42 cellular contexts compared by ENCODE assay signal in genomic region chr19:41816761-41817160, GRCh38. TPM values are rescaled to one million over a fixed set of nuclear protein-coding genes. Genes with fewer than 3 reads are reported as not detected.
"Had no signal": no experiment of that assay in that cellular context is flagged by ENCODE, and none has a peak within 500 bp of the region (broad histone marks: within the 10 kb centered on the region; RNA-seq: fewer than 3 reads in every experiment).

No MANE protein-coding gene starts in this region.

- ATAC-seq: activated CD8-positive, alpha-beta memory T cell treated with anti-CD3 and anti-CD28 coated beads, Interleukin-2, amount 10 ng/mL, durations not matched to agents 7 days and 5 days; activated naive CD8-positive, alpha-beta T cell treated with anti-CD3 and anti-CD28 coated beads, Interleukin-2, amount 50 U/mL, for 24 hours; Right ventricle myocardium inferior; SK-N-SH treated with all-trans-retinoic acid at 6 μM for 48 hours had no signal

- H3K36me3 Mint-ChIP-seq: activated CD8-positive, alpha-beta memory T cell treated with anti-CD3 and anti-CD28 coated beads, Interleukin-2, amount 10 ng/mL, durations not matched to agents 7 days and 5 days; activated naive CD4-positive, alpha-beta T cell treated with anti-CD3 and anti-CD28 coated beads, Interleukin-2, amount 10 ng/mL, durations not matched to agents 7 days and 5 days; activated naive CD8-positive, alpha-beta T cell had no signal

- FAIRE-seq: RCC 7860 had no signal

- H3K27ac Mint-ChIP-seq: activated CD4-positive, alpha-beta memory T cell treated with anti-CD3 and anti-CD28 coated beads, Interleukin-2, amount 10 ng/mL, durations not matched to agents 7 days and 5 days; activated CD8-positive, alpha-beta memory T cell treated with anti-CD3 and anti-CD28 coated beads, Interleukin-2, amount 10 ng/mL, durations not matched to agents 7 days and 5 days; activated naive CD4-positive, alpha-beta T cell treated with anti-CD3 and anti-CD28 coated beads, Interleukin-2, amount 10 ng/mL, durations not matched to agents 7 days and 5 days; activated naive CD8-positive, alpha-beta T cell; activated naive CD8-positive, alpha-beta T cell treated with anti-CD3 and anti-CD28 coated beads, Interleukin-2, amount 50 U/mL, for 24 hours had no signal

- H3K4me1 Mint-ChIP-seq: central memory CD8-positive, alpha-beta T cell had no signal

- DNase-seq: activated CD4-positive, alpha-beta memory T cell treated with anti-CD3 and anti-CD28 coated beads, Interleukin-2, amount 10 ng/mL, durations not matched to agents 7 days and 5 days; activated CD4-positive, alpha-beta T cell treated with anti-CD3 and anti-CD28 coated beads for 1 hour; activated CD4-positive, alpha-beta T cell treated with anti-CD3 and anti-CD28 coated beads for 48 hours; activated CD4-positive, CD25-positive, alpha-beta regulatory T cell; activated CD8-positive, alpha-beta memory T cell treated with anti-CD3 and anti-CD28 coated beads for 24 hours; activated CD8-positive, alpha-beta memory T cell treated with anti-CD3 and anti-CD28 coated beads, Interleukin-2, amount 10 ng/mL, durations not matched to agents 7 days and 5 days; activated CD8-positive, alpha-beta memory T cell treated with anti-CD3 and anti-CD28 coated beads, Interleukin-2, amount 50 U/mL, for 48 hours; activated effector memory CD4-positive, alpha-beta T cell treated with Interleukin-2 at 50 U/mL for 16 hours; activated naive CD4-positive, alpha-beta T cell treated with anti-CD3 and anti-CD28 coated beads, Interleukin-2, amount 10 ng/mL, durations not matched to agents 7 days and 5 days; activated naive CD8-positive, alpha-beta T cell treated with anti-CD3 and anti-CD28 coated beads, Interleukin-2, amount 50 U/mL, for 24 hours; activated T-cell treated with anti-CD3 and anti-CD28 coated beads, Interleukin-2, amount 50 U/mL, for 48 hours; anterior cingulate cortex; Kasumi-1; KBM-7; MM.1S; MV-4-11; NCI-H1092 treated with DMSO at 0.1 percent for 48 hours; NCI-H1417; NCI-H146; NCI-H187; NCI-H2029 treated with DMSO at 0.1 percent for 48 hours; NCI-H2107; NCI-H2171; NCI-H510A; NCI-H526; NCI-H748 treated with DMSO at 0.1 percent for 48 hours; NK-92 treated with Interleukin-12 subunit alpha and Interleukin-12 subunit beta, amount 100 ng/mL, for 24 hours; PC-9; SIG-M5; SW 1271; T-helper 1 cell; T-helper 2 cell; T-helper 9 cell; WERI-Rb-1 had no signal

- H3K4me3 ChIP-seq: cardiac muscle cell, PC-9 had no signal

- H2AFZ ChIP-seq: PC-9 had no signal

- H3K27me3 ChIP-seq: cardiac muscle cell had no signal

- H3K4me3 Mint-ChIP-seq: activated CD4-positive, alpha-beta memory T cell treated with anti-CD3 and anti-CD28 coated beads, Interleukin-2, amount 10 ng/mL, durations not matched to agents 7 days and 5 days; activated CD8-positive, alpha-beta memory T cell treated with anti-CD3 and anti-CD28 coated beads, Interleukin-2, amount 10 ng/mL, durations not matched to agents 7 days and 5 days; activated naive CD4-positive, alpha-beta T cell treated with anti-CD3 and anti-CD28 coated beads, Interleukin-2, amount 10 ng/mL, durations not matched to agents 7 days and 5 days; activated naive CD8-positive, alpha-beta T cell; activated naive CD8-positive, alpha-beta T cell treated with anti-CD3 and anti-CD28 coated beads, Interleukin-2, amount 50 U/mL, for 24 hours; central memory CD8-positive, alpha-beta T cell had no signal

- H3K4me2 ChIP-seq: PC-9 had no signal

- H3K27ac ChIP-seq: cardiac muscle cell, PC-9, RWPE1, WERI-Rb-1 had no signal

- H3K9me3 Mint-ChIP-seq: activated CD4-positive, alpha-beta memory T cell treated with anti-CD3 and anti-CD28 coated beads, Interleukin-2, amount 10 ng/mL, durations not matched to agents 7 days and 5 days; activated naive CD4-positive, alpha-beta T cell treated with anti-CD3 and anti-CD28 coated beads, Interleukin-2, amount 10 ng/mL, durations not matched to agents 7 days and 5 days; activated naive CD8-positive, alpha-beta T cell treated with anti-CD3 and anti-CD28 coated beads, Interleukin-2, amount 50 U/mL, for 24 hours; central memory CD8-positive, alpha-beta T cell had no signal

- H3K36me3 ChIP-seq: cardiac muscle cell, WERI-Rb-1 had no signal

RNA-seq across cellular contexts. Expression of gene CEACAM3, which starts 20.4 kb away (rescaled TPM):
- total RNA-seq: activated CD4-positive, alpha-beta memory T cell treated with anti-CD3 and anti-CD28 coated beads, Interleukin-2, amount 10 ng/mL, durations not matched to agents 7 days and 5 days; activated CD8-positive, alpha-beta memory T cell treated with anti-CD3 and anti-CD28 coated beads, Interleukin-2, amount 10 ng/mL, durations not matched to agents 7 days and 5 days; cardiac muscle cell; PC-9; SK-MEL-5 had no signal
- polyA plus RNA-seq: cardiac muscle cell had no signal

RNA-seq across cellular contexts. Expression of gene LYPD4, which starts 27.7 kb away (rescaled TPM):
- total RNA-seq: activated CD4-positive, alpha-beta memory T cell treated with anti-CD3 and anti-CD28 coated beads, Interleukin-2, amount 10 ng/mL, durations not matched to agents 7 days and 5 days; activated CD8-positive, alpha-beta memory T cell treated with anti-CD3 and anti-CD28 coated beads, Interleukin-2, amount 10 ng/mL, durations not matched to agents 7 days and 5 days; cardiac muscle cell; PC-9; Right ventricle myocardium inferior; SK-MEL-5 had no signal
- polyA plus RNA-seq: cardiac muscle cell had no signal

RNA-seq across cellular contexts. Expression of gene DMRTC2, which starts 28.1 kb away (rescaled TPM):
- total RNA-seq: activated CD4-positive, alpha-beta memory T cell treated with anti-CD3 and anti-CD28 coated beads, Interleukin-2, amount 10 ng/mL, durations not matched to agents 7 days and 5 days; activated CD8-positive, alpha-beta memory T cell treated with anti-CD3 and anti-CD28 coated beads, Interleukin-2, amount 10 ng/mL, durations not matched to agents 7 days and 5 days; cardiac muscle cell; PC-9; Right ventricle myocardium inferior; SK-MEL-5 had no signal
- polyA plus RNA-seq: cardiac muscle cell had no signal
